23 cellular contexts compared by ENCODE assay signal in the genomic region with DNA sequence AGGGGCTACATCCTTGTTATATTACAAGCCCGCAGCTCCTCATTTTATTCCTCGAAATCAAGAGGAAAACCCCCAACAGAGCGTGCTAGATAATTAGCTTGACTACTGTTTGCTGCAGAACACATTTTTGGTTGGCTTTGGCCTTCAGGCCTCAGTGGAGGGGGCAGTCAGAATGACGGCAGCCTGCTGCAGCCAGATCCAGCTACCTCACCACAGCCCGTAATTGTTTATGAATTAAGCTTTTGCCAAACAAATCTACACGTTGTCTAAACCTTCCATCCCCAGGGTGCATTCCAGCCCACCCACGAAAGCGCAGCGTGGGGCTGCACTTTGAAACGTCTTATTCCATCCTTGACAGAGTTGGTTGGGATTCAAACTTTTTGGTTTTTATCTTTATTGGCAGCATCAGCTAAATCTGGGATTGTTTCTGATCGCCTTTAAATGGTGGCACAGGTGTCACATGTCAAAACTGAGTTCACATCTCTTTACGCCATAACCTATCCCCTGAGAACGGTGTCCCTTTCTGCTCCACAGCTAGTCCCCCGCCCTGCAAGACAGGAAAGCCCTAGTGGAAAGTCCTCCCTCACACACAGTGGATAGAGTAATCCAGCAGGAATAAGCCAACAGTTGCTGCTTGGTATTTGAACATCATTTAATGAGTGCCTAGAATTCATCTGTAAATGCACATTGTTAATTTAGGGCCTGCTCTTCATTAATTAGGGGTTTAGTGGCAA.
DNase-seq lines count a peak whose midpoint lies in the region; ATAC-seq and TF ChIP-seq lines count a peak whose summit lies in the region.
"Had no signal": no experiment of that assay in that cellular context is flagged by ENCODE, and none has a peak within 500 bp of the region (broad histone marks: within the 10 kb centered on the region; RNA-seq: fewer than 3 reads in every experiment).

No MANE protein-coding gene starts in this region.

- peaks cover 8% of the 10 kb centered on the region for H3K36me3 Mint-ChIP-seq in nephron progenitor cell (ENCODE audit: low read depth)
- H3K36me3 Mint-ChIP-seq: activated naive CD4-positive, alpha-beta T cell treated with anti-CD3 and anti-CD28 coated beads, Interleukin-2, amount 50 U/mL, for 72 hours; CD14-positive monocyte had no signal

- TF ChIP-seq POLR2A in uterus (IDR thresholded peaks at IDR 0.05), result no peak

- H3K27ac ChIP-seq in heart right ventricle, result peak overlapping the region in 3 of 10 donors; percentile 11 to 47 (median 13)
- peak overlapping the region; percentile 24 to 56 for H3K27ac ChIP-seq in uterus
- H3K27ac ChIP-seq: SK-N-MC had no signal

- H3K4me1 ChIP-seq in heart right ventricle (peaks cover 0 to 15% (median 0%) of the 10 kb centered on the region in 9 donors), uterus (no peaks in the 10 kb centered on the region)

- H3K36me3 ChIP-seq in heart right ventricle (no peaks in the 10 kb centered on the region), uterus (no peaks in the 10 kb centered on the region)
- H3K36me3 ChIP-seq: tibial nerve had no signal

- TF ChIP-seq CTCF in heart right ventricle (IDR thresholded peaks at IDR 0.05) (no peak), nephron progenitor cell (IDR thresholded peaks at IDR 0.05) (no peak), uterus (IDR thresholded peaks at IDR 0.05) (no peak)

- ATAC-seq in heart right ventricle, result peak in 5 of 8 donors; percentile 49 to 69 (median 53)
- no peak for ATAC-seq in left colon
- ATAC-seq in GM18519 (IDR thresholded peaks at IDR 0.05; ENCODE audit: low FRiP score, unreplicated experiment), result no peak
- ATAC-seq: activated CD8-positive, alpha-beta T cell treated with anti-CD3 and anti-CD28 coated beads, Interleukin-2, amount 10 ng/mL, durations not matched to agents 7 days and 5 days; activated naive CD4-positive, alpha-beta T cell treated with anti-CD3 and anti-CD28 coated beads, Interleukin-2, amount 50 U/mL, for 72 hours had no signal

- H3K27me3 ChIP-seq in heart right ventricle (no peaks in the 10 kb centered on the region), uterus (no peaks in the 10 kb centered on the region)
- H3K27me3 ChIP-seq: tibial nerve had no signal

- DNase-seq in SK-N-DZ (ENCODE audit: low spot score) (peak; percentile 1), heart right ventricle (no peak), nephron progenitor cell (no peak), uterus (no peak), left colon (no peak), UCSD-AML1 (lab: John Stamatoyannopoulos, UW; ENCODE audit: unreplicated experiment) (no peak)
- DNase-seq: activated CD8-positive, alpha-beta T cell treated with anti-CD3 and anti-CD28 coated beads, Interleukin-2, amount 10 ng/mL, durations not matched to agents 7 days and 5 days; dermis blood vessel endothelial cell; HFFc6; Karpas-422; NCI-H1417 treated with DMSO at 0.1 percent for 48 hours; NCI-H2081 treated with DMSO at 0.1 percent for 48 hours; NCI-H345; NCI-H748 treated with DMSO at 0.1 percent for 48 hours had no signal

- H3K9me3 Mint-ChIP-seq in nephron progenitor cell, result peaks cover 16% of the 10 kb centered on the region
- H3K9me3 Mint-ChIP-seq: central memory CD8-positive, alpha-beta T cell; T-helper 1 cell treated with Interleukin-12 subunit alpha and Interleukin-12 subunit beta and Interleukin-4 antibody, amounts not matched to agents 30 μg/mL and 1 μg/mL, for 36 hours had no signal

- H3K4me3 ChIP-seq in heart right ventricle, result no peak overlapping the region
- no peak overlapping the region for H3K4me3 ChIP-seq in uterus
- H3K4me3 ChIP-seq: lung, SK-N-MC, tibial nerve had no signal

- H3K4me1 Mint-ChIP-seq in nephron progenitor cell, result peaks cover 53% of the 10 kb centered on the region
- H3K4me1 Mint-ChIP-seq: CD14-positive monocyte; central memory CD8-positive, alpha-beta T cell had no signal

- WGBS in heart right ventricle, 2 donors, result 63 to 65% methylated on average over 14 of the region's 14 CpGs

- H3K27ac Mint-ChIP-seq in nephron progenitor cell, result peak overlapping the region; percentile 64
- H3K27ac Mint-ChIP-seq: activated CD8-positive, alpha-beta T cell treated with anti-CD3 and anti-CD28 coated beads, Interleukin-2, amount 10 ng/mL, durations not matched to agents 7 days and 5 days; activated naive CD4-positive, alpha-beta T cell treated with anti-CD3 and anti-CD28 coated beads, Interleukin-2, amount 50 U/mL, for 72 hours; CD14-positive monocyte; HFFc6; stimulated activated naive CD8-positive, alpha-beta T cell treated with anti-CD3 and anti-CD28 coated beads, Interleukin-15, Interleukin-2, amounts not matched to agents 100 ng/mL and 50 ng/mL, for 24 hours; T-helper 1 cell treated with Interleukin-12 subunit alpha and Interleukin-12 subunit beta and Interleukin-4 antibody, amounts not matched to agents 30 μg/mL and 1 μg/mL, for 36 hours had no signal

- H3K4me3 Mint-ChIP-seq in nephron progenitor cell, result no peak overlapping the region
- H3K4me3 Mint-ChIP-seq: activated CD8-positive, alpha-beta T cell treated with anti-CD3 and anti-CD28 coated beads, Interleukin-2, amount 10 ng/mL, durations not matched to agents 7 days and 5 days; CD14-positive monocyte; central memory CD8-positive, alpha-beta T cell; HFFc6; stimulated activated naive CD8-positive, alpha-beta T cell treated with anti-CD3 and anti-CD28 coated beads, Interleukin-15, Interleukin-2, amounts not matched to agents 100 ng/mL and 50 ng/mL, for 24 hours; T-helper 1 cell treated with Interleukin-12 subunit alpha and Interleukin-12 subunit beta and Interleukin-4 antibody, amounts not matched to agents 30 μg/mL and 1 μg/mL, for 36 hours had no signal

- intact Hi-C loops in heart right ventricle (cut with DNase I) (no loop called here), uterus (cut with DNase I; ENCODE audit: low total_unique reads) (no loop called here), left colon (cut with DNase I, micrococcal nuclease) (no loop called here)

- no peaks in the 10 kb centered on the region for H3K9me3 ChIP-seq in heart right ventricle
- H3K9me3 ChIP-seq in uterus, result no peaks in the 10 kb centered on the region
- H3K9me3 ChIP-seq: tibial nerve had no signal

- peaks cover 15% of the 10 kb centered on the region for H3K27me3 Mint-ChIP-seq in nephron progenitor cell (ENCODE audit: low read depth, poor library complexity)

Comparison
In these comparisons a context has a peak if more than half of its experiments do, and no peak if none do; other contexts are left out.
1. ATAC-seq: peak in heart right ventricle (5 of 8); none in left colon (single experiment) and GM18519 (single experiment).